Comparison of ENCODE assay signal across 1 cellular context in genomic region chr6:110575910-110576463, GRCh38.
TF ChIP-seq lines count a peak whose summit lies in the region.

No MANE protein-coding gene starts in this region.

TF ChIP-seq in GM23338, 12 proteins besides CTCF, POLR2A, EP300 and RAD21 (continued from another document):
- TF ChIP-seq EZH2phosphoT487 (IDR thresholded peaks at IDR 0.05; ENCODE audit: unreplicated experiment) = no peak
- no peak for TF ChIP-seq ZNF331 (CRISPR knock-in tag; IDR thresholded peaks at IDR 0.05; ENCODE audit: low read depth)
- no peak for TF ChIP-seq ZNF114 (CRISPR knock-in tag; IDR thresholded peaks at IDR 0.05)
- TF ChIP-seq NANOG (IDR thresholded peaks at IDR 0.05; ENCODE audit: borderline replicate concordance) = no peak
- TF ChIP-seq POLR2AphosphoS5 (IDR thresholded peaks at IDR 0.05; ENCODE audit: low read depth) = no peak
- TF ChIP-seq JUNB (IDR thresholded peaks at IDR 0.05; ENCODE audit: unreplicated experiment) = no peak
- no peak for TF ChIP-seq EZH2 (IDR thresholded peaks at IDR 0.05; ENCODE audit: low read depth, unreplicated experiment)
- TF ChIP-seq REST (IDR thresholded peaks at IDR 0.05; ENCODE audit: unreplicated experiment) = no peak
- no peak for TF ChIP-seq STAT1 (IDR thresholded peaks at IDR 0.05; ENCODE audit: unreplicated experiment)
- no peak for TF ChIP-seq ETS1 (IDR thresholded peaks at IDR 0.05)
TF ChIP-seq in GM23338: peak in this region for 0.
